In the genomic region with DNA sequence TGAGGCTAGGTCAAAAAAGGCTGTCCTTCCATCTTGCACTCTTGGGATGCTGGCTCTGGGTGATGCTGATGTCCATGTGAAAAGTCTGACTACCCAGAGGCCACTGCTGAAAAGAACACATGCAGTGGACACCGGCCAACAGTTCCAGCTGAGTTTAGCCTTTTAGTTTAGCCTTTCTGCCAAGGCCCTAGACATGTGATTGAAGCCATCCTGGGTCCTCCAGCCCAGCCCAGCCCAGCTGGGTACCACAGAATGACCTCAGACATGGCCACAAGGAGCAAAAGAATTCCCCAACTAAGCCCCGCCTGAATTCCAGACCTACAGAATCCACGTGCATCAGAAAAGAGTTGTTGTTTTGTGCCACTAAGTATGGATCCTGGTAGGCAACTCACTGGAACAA, we compare ENCODE assay signal across 1 cellular context.
TF ChIP-seq lines count a peak whose summit lies in the region.

No MANE protein-coding gene starts in this region.

TF ChIP-seq in WTC11, 78 proteins besides CTCF, POLR2A, EP300 and RAD21 (continued from another document):
- TF ChIP-seq USF2 (CRISPR knock-in tag; IDR thresholded peaks at IDR 0.05) = no peak
- no peak for TF ChIP-seq SOX15 (CRISPR knock-in tag; IDR thresholded peaks at IDR 0.05)
- TF ChIP-seq FOXP1 (CRISPR knock-in tag; IDR thresholded peaks at IDR 0.05; ENCODE audit: borderline replicate concordance) = no peak
- TF ChIP-seq, protein P1, sequence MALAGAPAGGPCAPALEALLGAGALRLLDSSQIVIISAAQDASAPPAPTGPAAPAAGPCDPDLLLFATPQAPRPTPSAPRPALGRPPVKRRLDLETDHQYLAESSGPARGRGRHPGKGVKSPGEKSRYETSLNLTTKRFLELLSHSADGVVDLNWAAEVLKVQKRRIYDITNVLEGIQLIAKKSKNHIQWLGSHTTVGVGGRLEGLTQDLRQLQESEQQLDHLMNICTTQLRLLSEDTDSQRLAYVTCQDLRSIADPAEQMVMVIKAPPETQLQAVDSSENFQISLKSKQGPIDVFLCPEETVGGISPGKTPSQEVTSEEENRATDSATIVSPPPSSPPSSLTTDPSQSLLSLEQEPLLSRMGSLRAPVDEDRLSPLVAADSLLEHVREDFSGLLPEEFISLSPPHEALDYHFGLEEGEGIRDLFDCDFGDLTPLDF (CRISPR knock-in tag; IDR thresholded peaks at IDR 0.05) = no peak
- TF ChIP-seq GABPB1 (CRISPR knock-in tag; IDR thresholded peaks at IDR 0.05) = no peak
- TF ChIP-seq PRDM15 (CRISPR knock-in tag; IDR thresholded peaks at IDR 0.05) = no peak
